1 cellular context compared by ENCODE assay signal in the genomic region with DNA sequence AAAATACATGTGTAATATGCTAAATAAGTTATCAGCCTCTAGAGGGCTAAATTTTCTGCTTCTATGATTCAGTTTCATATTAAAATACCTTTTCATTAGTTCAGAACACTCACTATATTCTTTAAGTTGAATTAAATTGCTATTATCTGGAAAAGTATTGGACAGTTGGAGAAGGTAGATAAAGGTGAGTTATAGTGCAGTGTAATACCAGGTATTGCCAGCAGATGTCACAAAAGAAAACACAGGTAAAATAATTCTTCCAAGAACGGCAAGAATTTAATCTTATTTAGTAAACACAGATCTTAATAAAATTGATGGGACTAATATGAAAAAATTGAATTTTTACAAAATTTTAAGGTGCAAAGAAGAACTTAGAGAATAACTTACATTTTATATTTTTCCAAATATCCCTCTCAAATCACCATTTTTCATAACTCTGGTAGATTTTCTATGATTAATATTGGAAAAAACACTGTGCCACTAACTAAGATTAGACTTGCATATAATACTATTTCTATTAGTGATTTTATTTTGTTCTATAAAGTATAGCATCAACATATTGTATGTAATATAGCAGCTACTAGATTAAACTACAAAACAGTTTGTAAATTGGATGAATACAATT.
TF ChIP-seq lines count a peak whose summit lies in the region.

No MANE protein-coding gene starts in this region.

TF ChIP-seq in K562, 482 proteins besides CTCF, POLR2A, EP300 and RAD21 (continued from another document):
- no peak for TF ChIP-seq NR0B1 (IDR thresholded peaks at IDR 0.05; ENCODE audit: partially characterized antibody)
- no peak for TF ChIP-seq CCAR2 (IDR thresholded peaks at IDR 0.05; ENCODE audit: low read depth, low read length)
- no peak for TF ChIP-seq C11orf30 (IDR thresholded peaks at IDR 0.05; ENCODE audit: low read depth)
- TF ChIP-seq RFX7 (CRISPR knock-in tag; IDR thresholded peaks at IDR 0.05) = no peak
- TF ChIP-seq, protein P1, sequence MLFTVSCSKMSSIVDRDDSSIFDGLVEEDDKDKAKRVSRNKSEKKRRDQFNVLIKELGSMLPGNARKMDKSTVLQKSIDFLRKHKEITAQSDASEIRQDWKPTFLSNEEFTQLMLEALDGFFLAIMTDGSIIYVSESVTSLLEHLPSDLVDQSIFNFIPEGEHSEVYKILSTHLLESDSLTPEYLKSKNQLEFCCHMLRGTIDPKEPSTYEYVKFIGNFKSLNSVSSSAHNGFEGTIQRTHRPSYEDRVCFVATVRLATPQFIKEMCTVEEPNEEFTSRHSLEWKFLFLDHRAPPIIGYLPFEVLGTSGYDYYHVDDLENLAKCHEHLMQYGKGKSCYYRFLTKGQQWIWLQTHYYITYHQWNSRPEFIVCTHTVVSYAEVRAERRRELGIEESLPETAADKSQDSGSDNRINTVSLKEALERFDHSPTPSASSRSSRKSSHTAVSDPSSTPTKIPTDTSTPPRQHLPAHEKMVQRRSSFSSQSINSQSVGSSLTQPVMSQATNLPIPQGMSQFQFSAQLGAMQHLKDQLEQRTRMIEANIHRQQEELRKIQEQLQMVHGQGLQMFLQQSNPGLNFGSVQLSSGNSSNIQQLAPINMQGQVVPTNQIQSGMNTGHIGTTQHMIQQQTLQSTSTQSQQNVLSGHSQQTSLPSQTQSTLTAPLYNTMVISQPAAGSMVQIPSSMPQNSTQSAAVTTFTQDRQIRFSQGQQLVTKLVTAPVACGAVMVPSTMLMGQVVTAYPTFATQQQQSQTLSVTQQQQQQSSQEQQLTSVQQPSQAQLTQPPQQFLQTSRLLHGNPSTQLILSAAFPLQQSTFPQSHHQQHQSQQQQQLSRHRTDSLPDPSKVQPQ (CRISPR knock-in tag; IDR thresholded peaks at IDR 0.05; ENCODE audit: borderline replicate concordance) = no peak
- TF ChIP-seq, protein P2, sequence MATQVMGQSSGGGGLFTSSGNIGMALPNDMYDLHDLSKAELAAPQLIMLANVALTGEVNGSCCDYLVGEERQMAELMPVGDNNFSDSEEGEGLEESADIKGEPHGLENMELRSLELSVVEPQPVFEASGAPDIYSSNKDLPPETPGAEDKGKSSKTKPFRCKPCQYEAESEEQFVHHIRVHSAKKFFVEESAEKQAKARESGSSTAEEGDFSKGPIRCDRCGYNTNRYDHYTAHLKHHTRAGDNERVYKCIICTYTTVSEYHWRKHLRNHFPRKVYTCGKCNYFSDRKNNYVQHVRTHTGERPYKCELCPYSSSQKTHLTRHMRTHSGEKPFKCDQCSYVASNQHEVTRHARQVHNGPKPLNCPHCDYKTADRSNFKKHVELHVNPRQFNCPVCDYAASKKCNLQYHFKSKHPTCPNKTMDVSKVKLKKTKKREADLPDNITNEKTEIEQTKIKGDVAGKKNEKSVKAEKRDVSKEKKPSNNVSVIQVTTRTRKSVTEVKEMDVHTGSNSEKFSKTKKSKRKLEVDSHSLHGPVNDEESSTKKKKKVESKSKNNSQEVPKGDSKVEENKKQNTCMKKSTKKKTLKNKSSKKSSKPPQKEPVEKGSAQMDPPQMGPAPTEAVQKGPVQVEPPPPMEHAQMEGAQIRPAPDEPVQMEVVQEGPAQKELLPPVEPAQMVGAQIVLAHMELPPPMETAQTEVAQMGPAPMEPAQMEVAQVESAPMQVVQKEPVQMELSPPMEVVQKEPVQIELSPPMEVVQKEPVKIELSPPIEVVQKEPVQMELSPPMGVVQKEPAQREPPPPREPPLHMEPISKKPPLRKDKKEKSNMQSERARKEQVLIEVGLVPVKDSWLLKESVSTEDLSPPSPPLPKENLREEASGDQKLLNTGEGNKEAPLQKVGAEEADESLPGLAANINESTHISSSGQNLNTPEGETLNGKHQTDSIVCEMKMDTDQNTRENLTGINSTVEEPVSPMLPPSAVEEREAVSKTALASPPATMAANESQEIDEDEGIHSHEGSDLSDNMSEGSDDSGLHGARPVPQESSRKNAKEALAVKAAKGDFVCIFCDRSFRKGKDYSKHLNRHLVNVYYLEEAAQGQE (CRISPR knock-in tag; IDR thresholded peaks at IDR 0.05; ENCODE audit: low read depth) = no peak
